Comparison of ENCODE assay signal across 12 cellular contexts in genomic region chr11:698493-699115, GRCh38. TPM values are rescaled to one million over a fixed set of nuclear protein-coding genes. Genes with fewer than 3 reads are reported as not detected.
DNase-seq lines count a peak whose midpoint lies in the region; ATAC-seq and TF ChIP-seq lines count a peak whose summit lies in the region.
"Had no signal": no experiment of that assay in that cellular context is flagged by ENCODE, and none has a peak within 500 bp of the region (broad histone marks: within the 10 kb centered on the region; RNA-seq: fewer than 3 reads in every experiment).

No MANE protein-coding gene starts in this region.

- no peaks in the 10 kb centered on the region for H3K9me3 Mint-ChIP-seq in activated naive CD8-positive, alpha-beta T cell treated with anti-CD3 and anti-CD28 coated beads, Interleukin-2, amount 10 ng/mL, durations not matched to agents 7 days and 5 days
- no peaks in the 10 kb centered on the region for H3K9me3 Mint-ChIP-seq in activated naive CD8-positive, alpha-beta T cell treated with anti-CD3 and anti-CD28 coated beads for 36 hours
- no peaks in the 10 kb centered on the region for H3K9me3 Mint-ChIP-seq in MCF 10A (ENCODE audit: unreplicated experiment)
- H3K9me3 Mint-ChIP-seq in naive thymus-derived CD4-positive, alpha-beta T cell = no peaks in the 10 kb centered on the region
- H3K9me3 Mint-ChIP-seq: nephron progenitor cell had no signal

- in situ Hi-C loops in transverse colon (cut with MboI; ENCODE audit: low pct_ligation_motif_present in 1 of 4, low pct_unique_long_range_greater_than_20kb in 1 of 4, low sequenced_read_pairs in 3 of 4) = no loop called here

- peak overlapping the region; percentile 42 for H3K27ac Mint-ChIP-seq in activated naive CD8-positive, alpha-beta T cell treated with anti-CD3 and anti-CD28 coated beads, Interleukin-2, amount 10 ng/mL, durations not matched to agents 7 days and 5 days
- no peak overlapping the region for H3K27ac Mint-ChIP-seq in activated naive CD8-positive, alpha-beta T cell treated with anti-CD3 and anti-CD28 coated beads for 36 hours
- peak overlapping the region; percentile 81 for H3K27ac Mint-ChIP-seq in MCF 10A (ENCODE audit: low read depth, unreplicated experiment)
- peak overlapping the region in 8 of 9 donors; percentile 71 to 98 (median 88) for H3K27ac Mint-ChIP-seq in naive thymus-derived CD4-positive, alpha-beta T cell
- H3K27ac Mint-ChIP-seq: nephron progenitor cell had no signal

- no peak overlapping the region for H3K4me3 ChIP-seq in naive thymus-derived CD4-positive, alpha-beta T cell (ENCODE audit: low read length)
- H3K4me3 ChIP-seq in transverse colon = no peak overlapping the region
- H3K4me3 ChIP-seq: adrenal gland, PC-9 had no signal

- POLR2A ChIA-PET in activated naive CD8-positive, alpha-beta T cell treated with anti-CD3 and anti-CD28 coated beads, Interleukin-2, amount 10 ng/mL, durations not matched to agents 7 days and 5 days (lab: Charles Lee) = interaction anchor here (3.9 kb wide), 1 partner anchor 25 kb away, joined by 24 read pairs; no protein-coding TSS in a partner anchor
- POLR2A ChIA-PET in MCF 10A (lab: Yijun Ruan, JAX) = interaction anchor here (0.7 to 5.8 kb wide), 9 partner anchors 7 to 193 kb away, joined by 3 to 118 read pairs (median 7); partner anchors contain the start of genes EPS8L2, PIDD1, RNH1 and TALDO1
- POLR2A ChIA-PET in naive thymus-derived CD4-positive, alpha-beta T cell (lab: Charles Lee) = interaction anchor here (0.8 to 1.5 kb wide), 2 partner anchors 23 to 123 kb away, joined by 4 to 6 read pairs; no protein-coding TSS in a partner anchor

- H3K4me1 Mint-ChIP-seq in activated naive CD8-positive, alpha-beta T cell treated with anti-CD3 and anti-CD28 coated beads, Interleukin-2, amount 10 ng/mL, durations not matched to agents 7 days and 5 days = peaks cover 18% of the 10 kb centered on the region
- peaks cover 28% of the 10 kb centered on the region for H3K4me1 Mint-ChIP-seq in activated naive CD8-positive, alpha-beta T cell treated with anti-CD3 and anti-CD28 coated beads for 36 hours
- H3K4me1 Mint-ChIP-seq in MCF 10A (ENCODE audit: insufficient read depth, unreplicated experiment) = peaks cover 24% of the 10 kb centered on the region
- H3K4me1 Mint-ChIP-seq in naive thymus-derived CD4-positive, alpha-beta T cell = peaks cover 17 to 27% (median 25%) of the 10 kb centered on the region in 7 donors

- no peak for DNase-seq in activated naive CD8-positive, alpha-beta T cell treated with anti-CD3 and anti-CD28 coated beads, Interleukin-2, amount 10 ng/mL, durations not matched to agents 7 days and 5 days
- DNase-seq in activated naive CD8-positive, alpha-beta T cell treated with anti-CD3 and anti-CD28 coated beads for 36 hours = no peak
- DNase-seq in MCF 10A (ENCODE audit: unreplicated experiment) = no peak
- DNase-seq in naive thymus-derived CD4-positive, alpha-beta T cell = peak in 2 of 9 donors; percentile 23 to 37
- DNase-seq in transverse colon = no peak
- DNase-seq in left lobe of liver (ENCODE audit: low spot score) = no peak
- DNase-seq in 8988T = no peak
- DNase-seq: adrenal gland, NCI-H1092, nephron progenitor cell had no signal

- WGBS in transverse colon (ENCODE audit: low coverage in 1 of 2), 2 donors = 76 to 79% methylated on average over 7 to 17 of the region's 17 CpGs

- TF ChIP-seq EP300 in transverse colon (IDR thresholded peaks at IDR 0.05; ENCODE audit: low read depth) = no peak

- peaks cover 4% of the 10 kb centered on the region for H3K36me3 Mint-ChIP-seq in activated naive CD8-positive, alpha-beta T cell treated with anti-CD3 and anti-CD28 coated beads, Interleukin-2, amount 10 ng/mL, durations not matched to agents 7 days and 5 days
- H3K36me3 Mint-ChIP-seq in activated naive CD8-positive, alpha-beta T cell treated with anti-CD3 and anti-CD28 coated beads for 36 hours = peaks cover 1% of the 10 kb centered on the region
- H3K36me3 Mint-ChIP-seq in MCF 10A (ENCODE audit: insufficient read depth, unreplicated experiment) = peaks cover 42% of the 10 kb centered on the region
- H3K36me3 Mint-ChIP-seq in naive thymus-derived CD4-positive, alpha-beta T cell = peaks cover 0 to 5% (median 0%) of the 10 kb centered on the region in 5 donors

- H3K9me3 ChIP-seq in naive thymus-derived CD4-positive, alpha-beta T cell (ENCODE audit: control insufficient read depth in 2 of 3, low read length in 3 of 3) = no peaks in the 10 kb centered on the region
- H3K9me3 ChIP-seq in transverse colon = no peaks in the 10 kb centered on the region
- H3K9me3 ChIP-seq: adrenal gland had no signal

- H3K4me1 ChIP-seq in naive thymus-derived CD4-positive, alpha-beta T cell (ENCODE audit: control insufficient read depth in 2 of 2, insufficient read depth in 2 of 2, low read length in 2 of 2) = peaks cover 10 to 14% of the 10 kb centered on the region in 2 donors
- peaks cover 24 to 52% (median 40%) of the 10 kb centered on the region in 4 donors for H3K4me1 ChIP-seq in transverse colon

- intact Hi-C loops in MCF 10A (cut with micrococcal nuclease) (no loop called here), transverse colon (cut with DNase I; ENCODE audit: low total_unique reads) (no loop called here)
- intact Hi-C loops in naive thymus-derived CD4-positive, alpha-beta T cell (cut with micrococcal nuclease) = loop anchor here (5.0 to 10.0 kb wide), 2 partner anchors 161 to 284 kb away; partner anchors contain the start of genes HRAS (in 1 of the 2), LRRC56 (in 1 of the 2) and SIGIRR (in 1 of the 2)

- H3K27ac ChIP-seq in naive thymus-derived CD4-positive, alpha-beta T cell (ENCODE audit: low read depth, low read length) = peak overlapping the region; percentile 100
- H3K27ac ChIP-seq in transverse colon = peak overlapping the region; percentile 97 to 99 (median 98)
- H3K27ac ChIP-seq: PC-9 had no signal

- no peak for ATAC-seq in activated naive CD8-positive, alpha-beta T cell treated with anti-CD3 and anti-CD28 coated beads, Interleukin-2, amount 10 ng/mL, durations not matched to agents 7 days and 5 days (ENCODE audit: low read depth)
- ATAC-seq in naive thymus-derived CD4-positive, alpha-beta T cell = no peak
- ATAC-seq in left lobe of liver (no peak), GM21528 (IDR thresholded peaks at IDR 0.05; ENCODE audit: low FRiP score, unreplicated experiment) (no peak)

- TF ChIP-seq CTCF in MCF 10A (IDR thresholded peaks at IDR 0.05; ENCODE audit: unreplicated experiment) (no peak), transverse colon (IDR thresholded peaks at IDR 0.05) (no peak)

- H3K36me3 ChIP-seq in naive thymus-derived CD4-positive, alpha-beta T cell (ENCODE audit: control insufficient read depth in 2 of 3, insufficient read depth in 3 of 3, low read length in 3 of 3) = peaks cover 0 to 32% (median 3%) of the 10 kb centered on the region in 3 experiments
- peaks cover 0 to 8% (median 0%) of the 10 kb centered on the region in 4 donors for H3K36me3 ChIP-seq in transverse colon
- H3K36me3 ChIP-seq: adrenal gland had no signal

- no peaks in the 10 kb centered on the region for H3K27me3 ChIP-seq in naive thymus-derived CD4-positive, alpha-beta T cell (ENCODE audit: control insufficient read depth in 2 of 2, insufficient read depth in 2 of 2, low read length in 2 of 2)
- H3K27me3 ChIP-seq in transverse colon = no peaks in the 10 kb centered on the region
- H3K27me3 ChIP-seq: adrenal gland had no signal

- H3K4me3 Mint-ChIP-seq in activated naive CD8-positive, alpha-beta T cell treated with anti-CD3 and anti-CD28 coated beads, Interleukin-2, amount 10 ng/mL, durations not matched to agents 7 days and 5 days = peak overlapping the region; percentile 62
- H3K4me3 Mint-ChIP-seq in activated naive CD8-positive, alpha-beta T cell treated with anti-CD3 and anti-CD28 coated beads for 36 hours = no peak overlapping the region
- H3K4me3 Mint-ChIP-seq in MCF 10A (ENCODE audit: unreplicated experiment) = no peak overlapping the region
- H3K4me3 Mint-ChIP-seq in naive thymus-derived CD4-positive, alpha-beta T cell = peak overlapping the region in 5 of 10 donors; percentile 21 to 84 (median 46)

- BruUV-seq in MCF 10A (replicated peaks; lab: Mats Ljungman, UMichigan) = no TSS peak

- no peak for TF ChIP-seq POLR2A in transverse colon (IDR thresholded peaks at IDR 0.05)

- CTCF ChIA-PET in MCF 10A (lab: Yijun Ruan, JAX) = interaction anchor here (0.6 to 1.3 kb wide), 2 partner anchors 64 to 110 kb away, joined by 3 to 4 read pairs; no protein-coding TSS in a partner anchor
- CTCF ChIA-PET in naive thymus-derived CD4-positive, alpha-beta T cell (lab: Charles Lee) = interaction anchor here (0.6 kb wide), 1 partner anchor 880 kb away, joined by 4 read pairs; no protein-coding TSS in a partner anchor

- no peaks in the 10 kb centered on the region for H3K27me3 Mint-ChIP-seq in activated naive CD8-positive, alpha-beta T cell treated with anti-CD3 and anti-CD28 coated beads, Interleukin-2, amount 10 ng/mL, durations not matched to agents 7 days and 5 days
- H3K27me3 Mint-ChIP-seq in activated naive CD8-positive, alpha-beta T cell treated with anti-CD3 and anti-CD28 coated beads for 36 hours = no peaks in the 10 kb centered on the region
- no peaks in the 10 kb centered on the region for H3K27me3 Mint-ChIP-seq in MCF 10A (ENCODE audit: insufficient read depth, unreplicated experiment)
- no peaks in the 10 kb centered on the region for H3K27me3 Mint-ChIP-seq in naive thymus-derived CD4-positive, alpha-beta T cell

RNA-seq across cellular contexts. Expression of gene TMEM80, which starts 3.0 kb away (rescaled TPM):
- 10 to 100 TPM; 38.9 to 39.7 TPM for total RNA-seq in activated naive CD8-positive, alpha-beta T cell treated with anti-CD3 and anti-CD28 coated beads, Interleukin-2, amount 10 ng/mL, durations not matched to agents 7 days and 5 days
- 1 to 10 TPM; 7.6 to 9.2 TPM for total RNA-seq in activated naive CD8-positive, alpha-beta T cell treated with anti-CD3 and anti-CD28 coated beads for 36 hours
- total RNA-seq in MCF 10A (2022) (12.2 and 12.8 TPM in 2 replicates), transverse colon (100 to 1,000 TPM in 1 of 4 donors, 10 to 100 TPM in 3; 19.3 to 121 (median 41.8) TPM), left lobe of liver (16.8 TPM)
- total RNA-seq in naive thymus-derived CD4-positive, alpha-beta T cell = 10 to 100 TPM; 26.2 to 44.3 (median 40.4) TPM
- 10 to 100 TPM; 31.4 to 37.8 TPM for polyA plus RNA-seq in naive thymus-derived CD4-positive, alpha-beta T cell

RNA-seq across cellular contexts. Expression of gene DEAF1, which starts 3.6 kb away (rescaled TPM):
- total RNA-seq in activated naive CD8-positive, alpha-beta T cell treated with anti-CD3 and anti-CD28 coated beads, Interleukin-2, amount 10 ng/mL, durations not matched to agents 7 days and 5 days = 10 to 100 TPM; 33.1 to 36.0 TPM
- total RNA-seq in activated naive CD8-positive, alpha-beta T cell treated with anti-CD3 and anti-CD28 coated beads for 36 hours = 10 to 100 TPM; 46.1 to 49.7 TPM
- total RNA-seq in MCF 10A (2022) = 46.8 and 54.1 TPM in 2 replicates
- total RNA-seq in naive thymus-derived CD4-positive, alpha-beta T cell = 100 to 1,000 TPM in 1 of 5 experiments, 10 to 100 TPM in 4; 44.5 to 117 (median 54.2) TPM
- polyA plus RNA-seq in naive thymus-derived CD4-positive, alpha-beta T cell = 10 to 100 TPM; 33.0 to 71.8 TPM
- 10 to 100 TPM; 24.4 to 84.5 (median 34.0) TPM for total RNA-seq in transverse colon
- 14.8 TPM for total RNA-seq in left lobe of liver

RNA-seq across cellular contexts. Expression of gene EPS8L2, which starts 7.4 kb away (rescaled TPM):
- 10 to 100 TPM; 19.0 to 24.5 TPM for total RNA-seq in activated naive CD8-positive, alpha-beta T cell treated with anti-CD3 and anti-CD28 coated beads, Interleukin-2, amount 10 ng/mL, durations not matched to agents 7 days and 5 days
- 10 to 100 TPM; 13.3 to 15.9 TPM for total RNA-seq in activated naive CD8-positive, alpha-beta T cell treated with anti-CD3 and anti-CD28 coated beads for 36 hours
- 109 and 119 TPM in 2 replicates for total RNA-seq in MCF 10A (2022)
- total RNA-seq in naive thymus-derived CD4-positive, alpha-beta T cell = 10 to 100 TPM in 3 of 5 experiments, 1 to 10 TPM in 2; 7.2 to 16.6 (median 10.9) TPM
- 1 to 10 TPM; 4.5 to 4.6 TPM for polyA plus RNA-seq in naive thymus-derived CD4-positive, alpha-beta T cell
- total RNA-seq in transverse colon = 1,000 to 10,000 TPM in 1 of 4 donors, 100 to 1,000 TPM in 3; 257 to 1,130 (median 322) TPM
- 190 TPM for total RNA-seq in left lobe of liver

RNA-seq across cellular contexts. Expression of gene TALDO1, which starts 48.7 kb away (rescaled TPM):
- total RNA-seq in activated naive CD8-positive, alpha-beta T cell treated with anti-CD3 and anti-CD28 coated beads, Interleukin-2, amount 10 ng/mL, durations not matched to agents 7 days and 5 days = 100 to 1,000 TPM; 199 to 206 TPM
- total RNA-seq in activated naive CD8-positive, alpha-beta T cell treated with anti-CD3 and anti-CD28 coated beads for 36 hours = 100 to 1,000 TPM; 231 to 243 TPM
- total RNA-seq in MCF 10A (2022) (93.8 and 137 TPM in 2 replicates), transverse colon (100 to 1,000 TPM; 124 to 164 (median 141) TPM), left lobe of liver (147 TPM)
- 100 to 1,000 TPM in 2 of 5 experiments, 10 to 100 TPM in 3; 61.4 to 272 (median 90.3) TPM for total RNA-seq in naive thymus-derived CD4-positive, alpha-beta T cell
- 100 to 1,000 TPM; 179 to 214 TPM for polyA plus RNA-seq in naive thymus-derived CD4-positive, alpha-beta T cell

Comparison
In these comparisons a context has a peak if more than half of its experiments do, and no peak if none do; other contexts are left out.
1. intact Hi-C loops: an anchor here in naive thymus-derived CD4-positive, alpha-beta T cell (5.0 to 10.0 kb wide); none called in MCF 10A and transverse colon.